ENCODE assay signal across 9 cellular contexts in the genomic region with DNA sequence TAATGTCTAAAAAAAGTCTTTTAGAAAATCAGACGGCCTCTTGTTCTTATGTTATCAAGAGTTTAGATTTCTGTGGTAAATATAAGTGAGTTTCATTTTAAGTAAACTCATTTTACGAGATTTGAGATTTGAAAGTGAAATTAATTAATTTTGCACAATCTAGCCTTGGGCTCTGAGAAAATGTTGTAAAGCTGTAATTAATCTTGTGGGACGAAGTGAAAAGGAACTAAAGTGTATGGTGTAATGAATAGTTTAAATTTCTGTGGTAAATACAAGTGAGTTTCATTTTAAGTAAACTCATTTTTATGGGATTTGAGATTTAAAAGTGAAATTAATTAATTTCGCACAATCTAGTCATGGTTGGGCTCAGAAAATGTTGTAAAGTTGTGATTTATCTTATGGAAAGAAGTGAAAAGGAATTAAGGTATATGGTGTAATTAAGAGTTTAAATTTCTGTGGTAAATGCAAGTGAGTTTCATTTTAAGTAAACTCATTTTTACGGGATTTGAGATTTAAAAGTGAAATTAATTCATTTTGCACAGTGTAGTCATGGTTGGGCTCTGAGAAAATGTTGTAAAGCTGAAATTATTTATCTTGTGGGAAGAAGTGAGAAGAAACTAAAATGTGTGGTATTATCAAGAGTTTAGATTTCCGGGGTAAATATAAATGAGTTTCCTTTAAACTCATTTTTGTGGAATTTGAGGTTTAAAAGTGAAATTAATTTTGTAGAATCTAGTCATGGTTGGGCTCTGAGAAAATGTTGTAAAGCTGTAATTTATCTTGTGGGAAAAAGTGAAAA. TPM values are rescaled to one million over a fixed set of nuclear protein-coding genes. Genes with fewer than 3 reads are reported as not detected.
DNase-seq lines count a peak whose midpoint lies in the region; ATAC-seq and TF ChIP-seq lines count a peak whose summit lies in the region.
"Had no signal": no experiment of that assay in that cellular context is flagged by ENCODE, and none has a peak within 500 bp of the region (broad histone marks: within the 10 kb centered on the region; RNA-seq: fewer than 3 reads in every experiment).

No MANE protein-coding gene starts in this region.

- H3K27me3 Mint-ChIP-seq in chondrocyte (ENCODE audit: low read depth), result no peaks in the 10 kb centered on the region
- H3K27me3 Mint-ChIP-seq in naive thymus-derived CD4-positive, alpha-beta T cell, result peaks cover 0 to 55% (median 0%) of the 10 kb centered on the region in 5 donors

- H3K18ac ChIP-seq in IMR-90 (ENCODE audit: low read depth, low read length) (no peak overlapping the region), trophoblast cell (ENCODE audit: low read length) (no peak overlapping the region)

- peak overlapping the region; percentile 94 for H3K27ac Mint-ChIP-seq in chondrocyte (ENCODE audit: unreplicated experiment)
- H3K27ac Mint-ChIP-seq in naive thymus-derived CD4-positive, alpha-beta T cell, result peak overlapping the region in 8 of 9 donors; percentile 94 to 98 (median 98)

- no peaks in the 10 kb centered on the region; a peak in 2 of 4 replicates for H3K79me1 ChIP-seq in IMR-90 (ENCODE audit: low read depth in 1 of 2, low read length in 2 of 2)
- H3K79me1 ChIP-seq in trophoblast cell (ENCODE audit: low read length), result no peaks in the 10 kb centered on the region

- no peak overlapping the region for H2BK15ac ChIP-seq in IMR-90 (ENCODE audit: low read depth, low read length)

- H4K12ac ChIP-seq in trophoblast cell (ENCODE audit: low read depth, low read length), result no peak overlapping the region

- H3K56ac ChIP-seq in IMR-90 (ENCODE audit: extremely low read depth, insufficient read depth, low read length), result no peak overlapping the region

- H2BK20ac ChIP-seq in IMR-90 (ENCODE audit: low read depth, low read length), result no peak overlapping the region

- H3K4me1 Mint-ChIP-seq in chondrocyte (ENCODE audit: low read depth), result peaks cover 13% of the 10 kb centered on the region
- peaks cover 13 to 55% (median 45%) of the 10 kb centered on the region in 7 donors for H3K4me1 Mint-ChIP-seq in naive thymus-derived CD4-positive, alpha-beta T cell

- DNase-seq in ACHN (peak; percentile 4), IMR-90 (no peak), chondrocyte (ENCODE audit: low spot score) (no peak), trophoblast cell (no peak)
- no peak for DNase-seq in naive thymus-derived CD4-positive, alpha-beta T cell
- DNase-seq in activated effector memory CD4-positive, alpha-beta T cell treated with Interleukin-2 at 50 U/mL for 16 hours, result no peak

- no peak overlapping the region for H3K23ac ChIP-seq in IMR-90 (ENCODE audit: low read depth, low read length)
- H3K23ac ChIP-seq in trophoblast cell (ENCODE audit: low read length), result no peak overlapping the region

- no peak for TF ChIP-seq CTCF in IMR-90 (conservative IDR thresholded peaks at IDR 0.05; ENCODE audit: low read depth, low read length)
- TF ChIP-seq CTCF in chondrocyte (IDR thresholded peaks at IDR 0.05), result no peak

- intact Hi-C loops in IMR-90 (cut with micrococcal nuclease), result loop anchor here (5.0 kb wide), 1 partner anchor 362 kb away; a partner anchor contains a TSS
- intact Hi-C loops in naive thymus-derived CD4-positive, alpha-beta T cell (cut with micrococcal nuclease), result loop anchor here (2.0 to 10.0 kb wide), 9 partner anchors 33 to 1246 kb away; a partner anchor contains a TSS

- H3K27ac ChIP-seq in IMR-90 (ENCODE audit: insufficient read depth, low read length), result no peak overlapping the region
- peak overlapping the region; percentile 88 for H3K27ac ChIP-seq in naive thymus-derived CD4-positive, alpha-beta T cell (ENCODE audit: low read depth, low read length)
- no peak overlapping the region for H3K27ac ChIP-seq in trophoblast cell (ENCODE audit: low read depth, low read length)
- H3K27ac ChIP-seq: HL-60 had no signal

- no peaks in the 10 kb centered on the region for H3K9me1 ChIP-seq in IMR-90 (ENCODE audit: insufficient read depth, low read length)

- no peaks in the 10 kb centered on the region for H3K79me2 ChIP-seq in trophoblast cell (ENCODE audit: control insufficient read depth, insufficient read depth, low read length, poor library complexity)

- no peak overlapping the region for H2AK5ac ChIP-seq in IMR-90 (ENCODE audit: low read depth, low read length)
- H2AK5ac ChIP-seq in trophoblast cell (ENCODE audit: low read length), result no peak overlapping the region

- H4K5ac ChIP-seq in IMR-90 (ENCODE audit: low read depth, low read length), result no peak overlapping the region

- POLR2A ChIA-PET in IMR-90 (lab: Charles Lee; ENCODE audit: unreplicated experiment), result no interaction called here
- POLR2A ChIA-PET in naive thymus-derived CD4-positive, alpha-beta T cell (lab: Charles Lee), result no interaction called here

- no TSS peak for BruUV-seq in IMR-90 (replicated peaks; lab: Mats Ljungman, UMichigan)

- no peaks in the 10 kb centered on the region for H3K9me3 Mint-ChIP-seq in chondrocyte (ENCODE audit: low read depth)
- H3K9me3 Mint-ChIP-seq in naive thymus-derived CD4-positive, alpha-beta T cell, result peaks cover 0 to 6% (median 0%) of the 10 kb centered on the region in 11 donors

- H3K27me3 ChIP-seq in IMR-90 (ENCODE audit: control insufficient read depth, insufficient read depth, low read length) (no peaks in the 10 kb centered on the region), trophoblast cell (ENCODE audit: insufficient read depth, low read length) (no peaks in the 10 kb centered on the region)
- H3K27me3 ChIP-seq in naive thymus-derived CD4-positive, alpha-beta T cell (ENCODE audit: control insufficient read depth in 2 of 2, insufficient read depth in 2 of 2, low read length in 2 of 2), result no peaks in the 10 kb centered on the region

- H3K4ac ChIP-seq in IMR-90 (ENCODE audit: low read depth, low read length), result no peak overlapping the region
- H3K4ac ChIP-seq in trophoblast cell (ENCODE audit: low read depth, low read length), result no peak overlapping the region

- ATAC-seq in IMR-90 (ENCODE audit: low read depth), result no peak
- no peak for ATAC-seq in naive thymus-derived CD4-positive, alpha-beta T cell
- no peak for ATAC-seq in GM18868 (IDR thresholded peaks at IDR 0.05; ENCODE audit: unreplicated experiment)
- ATAC-seq in HG02840 (IDR thresholded peaks at IDR 0.05; ENCODE audit: low FRiP score, unreplicated experiment), result no peak

- dilution Hi-C loops in IMR-90 (cut with HindIII; ENCODE audit: low sequenced_read_pairs, unreplicated experiment), result no loop called here

- CTCF ChIA-PET in IMR-90 (lab: Yijun Ruan, JAX), result interaction anchor here (0.8 kb wide), 1 partner anchor 10 kb away, joined by 3 read pairs; no protein-coding TSS in a partner anchor
- CTCF ChIA-PET in naive thymus-derived CD4-positive, alpha-beta T cell (lab: Charles Lee), result no interaction called here

- H2BK12ac ChIP-seq in trophoblast cell (ENCODE audit: low read length), result no peak overlapping the region

- in situ Hi-C loops in ACHN (cut with HindIII; ENCODE audit: low pct_ligation_motif_present, low pct_unique_long_range_greater_than_20kb, low sequenced_read_pairs), result no loop called here
- in situ Hi-C loops in IMR-90 (cut with MboI; ENCODE audit: low sequenced_read_pairs), result no loop called here

- peaks cover 3% of the 10 kb centered on the region; the same call in 1 of the 2 replicates for H4K20me1 ChIP-seq in IMR-90 (ENCODE audit: insufficient read depth, low read length)

- no peak overlapping the region for H2AK9ac ChIP-seq in IMR-90 (replicated peaks; ENCODE audit: low read depth, low read length, poor library complexity)

- H3K9me3 ChIP-seq in IMR-90 (ENCODE audit: control insufficient read depth, insufficient read depth, low read length) (no peaks in the 10 kb centered on the region), trophoblast cell (ENCODE audit: insufficient read depth, low read depth, low read length) (no peaks in the 10 kb centered on the region)
- H3K9me3 ChIP-seq in naive thymus-derived CD4-positive, alpha-beta T cell (ENCODE audit: control insufficient read depth in 2 of 3, low read length in 3 of 3), result no peaks in the 10 kb centered on the region

- H2BK5ac ChIP-seq in IMR-90 (ENCODE audit: low read depth, low read length, poor library complexity, severe bottlenecking) (peak overlapping the region; percentile 19), trophoblast cell (ENCODE audit: low read depth, low read length, poor library complexity) (no peak overlapping the region)

- H3K4me1 ChIP-seq in IMR-90 (ENCODE audit: control insufficient read depth, insufficient read depth, low read length) (no peaks in the 10 kb centered on the region), trophoblast cell (ENCODE audit: control insufficient read depth in 1 of 2, insufficient read depth in 2 of 2, low read length in 2 of 2) (no peaks in the 10 kb centered on the region)
- H3K4me1 ChIP-seq in naive thymus-derived CD4-positive, alpha-beta T cell (ENCODE audit: control insufficient read depth in 2 of 2, insufficient read depth in 2 of 2, low read length in 2 of 2), result peaks cover 0 to 9% of the 10 kb centered on the region in 2 donors

- H3K36me3 ChIP-seq in IMR-90 (ENCODE audit: control insufficient read depth, insufficient read depth, low read length), result no peaks in the 10 kb centered on the region
- no peaks in the 10 kb centered on the region for H3K36me3 ChIP-seq in naive thymus-derived CD4-positive, alpha-beta T cell (ENCODE audit: control insufficient read depth in 2 of 3, insufficient read depth in 3 of 3, low read length in 3 of 3)
- H3K36me3 ChIP-seq in trophoblast cell (ENCODE audit: control insufficient read depth in 1 of 2, insufficient read depth in 2 of 2, low read length in 2 of 2), result no peaks in the 10 kb centered on the region

- peak overlapping the region; percentile 75 for H3K4me2 ChIP-seq in IMR-90 (ENCODE audit: low read depth, low read length)
- H3K4me2 ChIP-seq in trophoblast cell (ENCODE audit: low read length), result no peak overlapping the region

- H2AFZ ChIP-seq in IMR-90 (replicated peaks; ENCODE audit: low read length, poor library complexity), result no peak overlapping the region
- H2AFZ ChIP-seq in trophoblast cell (ENCODE audit: insufficient read depth, low read length, poor library complexity), result no peak overlapping the region

- H2BK120ac ChIP-seq in IMR-90 (ENCODE audit: low read depth, low read length), result no peak overlapping the region
- H2BK120ac ChIP-seq in trophoblast cell (ENCODE audit: insufficient read depth, low read length, poor library complexity), result no peak overlapping the region

- TF ChIP-seq POLR2A in IMR-90 (IDR thresholded peaks at IDR 0.05; ENCODE audit: low read depth, low read length), result no peak

- H4K91ac ChIP-seq in IMR-90 (ENCODE audit: insufficient read depth, low read depth, low read length) (no peak overlapping the region), trophoblast cell (ENCODE audit: low read depth, low read length) (no peak overlapping the region)

- H3K14ac ChIP-seq in IMR-90 (replicated peaks; ENCODE audit: low read depth, low read length) (no peak overlapping the region), trophoblast cell (ENCODE audit: low read length) (no peak overlapping the region)

- no peaks in the 10 kb centered on the region for H3K36me3 Mint-ChIP-seq in chondrocyte (ENCODE audit: low read depth)
- peaks cover 0 to 5% (median 0%) of the 10 kb centered on the region in 5 donors for H3K36me3 Mint-ChIP-seq in naive thymus-derived CD4-positive, alpha-beta T cell

- no peak for TF ChIP-seq RAD21 in IMR-90 (IDR thresholded peaks at IDR 0.05; ENCODE audit: low read length)

- H4K8ac ChIP-seq in IMR-90 (ENCODE audit: low read depth in 2 of 2, low read length in 2 of 2), result peak overlapping the region in 1 of 2 experiments; percentile 16; a peak in 1 of 4 replicates
- H4K8ac ChIP-seq in trophoblast cell (ENCODE audit: low read depth, low read length), result no peak overlapping the region

- H3K4me3 ChIP-seq in IMR-90 (ENCODE audit: insufficient read depth, low read depth, low read length) (peak overlapping the region; percentile 89), trophoblast cell (ENCODE audit: low read depth, low read length) (no peak overlapping the region)
- peak overlapping the region; percentile 73 for H3K4me3 ChIP-seq in naive thymus-derived CD4-positive, alpha-beta T cell (ENCODE audit: low read length)

- H3K9ac ChIP-seq in IMR-90 (ENCODE audit: low read depth, low read length), result peak overlapping the region; percentile 74
- H3K9ac ChIP-seq in trophoblast cell (ENCODE audit: low read length), result no peak overlapping the region

- peak overlapping the region; percentile 79 for H3K4me3 Mint-ChIP-seq in chondrocyte (ENCODE audit: unreplicated experiment)
- peak overlapping the region; percentile 84 to 98 (median 94) for H3K4me3 Mint-ChIP-seq in naive thymus-derived CD4-positive, alpha-beta T cell

- 33% methylated on average over 1 of the region's 6 CpGs; no CpG with 5 or more reads in 1 of the 2 experiments for whole genome bisulfite sequencing in IMR-90 (ENCODE audit: extremely low coverage in 2 of 2, insufficient read length in 1 of 2), 2 experiments
- no CpG with 5 or more reads among the region's 6 CpGs for WGBS in trophoblast cell (ENCODE audit: extremely low coverage, insufficient coverage, insufficient read length)

RNA-seq across cellular contexts. Expression of a gene that starts 1.6 kb away (rescaled TPM):
- total RNA-seq in IMR-90 (2012; rRNA removed) (4.1 and 6.7 TPM in 2 replicates), chondrocyte (8.4 to 9.4 TPM (median 8.7 TPM) in 3 replicates)
- polyA plus RNA-seq in IMR-90 (2012; rRNA removed), result 10.6 and 12.2 TPM in 2 replicates
- 1.5 and 2.5 TPM in 2 replicates for polyA plus RNA-seq in IMR-90 (2012; cell fraction: cytosol; rRNA removed)
- 11.2 and 40.2 TPM in 2 replicates for polyA plus RNA-seq in IMR-90 (2012; cell fraction: nucleus; rRNA removed; ENCODE audit: low replicate concordance)
- total RNA-seq in naive thymus-derived CD4-positive, alpha-beta T cell, result 10 to 100 TPM in 4 of 5 experiments, under 1 TPM in 1; 0.82 to 50.1 (median 28.5) TPM
- 1 to 10 TPM; 6.8 to 7.0 TPM for polyA plus RNA-seq in naive thymus-derived CD4-positive, alpha-beta T cell
- 5.3 and 5.6 TPM in 2 replicates for polyA plus RNA-seq in trophoblast cell (2013)
